In the genomic region with DNA sequence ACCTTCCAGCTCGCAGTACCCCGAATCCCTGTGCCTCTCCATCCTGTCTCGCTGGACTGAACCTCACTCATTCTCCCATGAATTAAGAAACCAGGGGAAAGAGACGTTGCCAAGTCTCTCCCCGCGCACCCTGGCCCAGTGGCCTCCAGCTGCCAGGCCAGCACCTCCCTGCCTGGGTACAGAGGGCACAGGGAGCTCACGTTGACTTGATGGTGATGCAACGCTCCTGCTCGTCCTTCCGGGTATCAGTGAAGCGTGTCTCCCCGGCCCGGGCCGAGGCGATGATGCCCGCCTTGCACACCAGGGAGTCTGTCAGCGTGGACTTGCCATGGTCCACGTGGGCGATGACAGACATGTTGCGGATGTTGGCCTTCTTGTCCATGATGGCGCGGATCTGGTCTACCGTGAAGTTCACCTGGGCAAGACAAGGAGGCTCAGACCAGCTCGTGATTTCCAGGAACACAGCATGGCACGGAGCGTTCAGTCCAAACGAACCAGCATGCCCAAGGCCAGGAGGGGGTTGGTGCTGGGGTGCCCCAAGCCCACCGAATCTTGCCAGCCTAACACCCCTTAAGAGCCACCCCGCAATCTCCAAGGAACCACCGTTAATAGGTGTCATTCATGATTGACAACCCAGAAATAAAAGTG, we compare ENCODE assay signal across 8 cellular contexts. TPM values are rescaled to one million over a fixed set of nuclear protein-coding genes. Genes with fewer than 3 reads are reported as not detected.
DNase-seq lines count a peak whose midpoint lies in the region; ATAC-seq, FAIRE-seq and TF ChIP-seq lines count a peak whose summit lies in the region.

No MANE protein-coding gene starts in this region.

- H3K9ac ChIP-seq in H1 (replicated peaks in 1 of 4; ENCODE audit: extremely low read depth in 1 of 4, low read depth in 3 of 4, low read length in 3 of 4): peak overlapping the region; percentile 95 to 99 (median 98)

- no peak overlapping the region for H3K14ac ChIP-seq in H1 (ENCODE audit: insufficient read length)

- H3K4me1 Mint-ChIP-seq in naive B cell: peaks cover 33 to 63% (median 55%) of the 10 kb centered on the region in 3 donors

- peaks cover 34% of the 10 kb centered on the region for H3K4me1 ChIP-seq in SJSA1 (replicated peaks)
- peaks cover 2 to 16% (median 10%) of the 10 kb centered on the region in 4 experiments for H3K4me1 ChIP-seq in H1 (replicated peaks in 1 of 4; ENCODE audit: control insufficient read depth in 3 of 4, insufficient read depth in 4 of 4, low read length in 3 of 4)

- DNase-seq in activated naive CD4-positive, alpha-beta T cell treated with Interleukin-2 at 50 U/mL for 16 hours: peak; percentile 59
- DNase-seq in activated naive CD4-positive, alpha-beta T cell (lab: John Stamatoyannopoulos, UW): no peak
- no peak for DNase-seq in SJSA1 (ENCODE audit: low read depth in 1 of 2, low spot score in 2 of 2)
- DNase-seq in H1 (ENCODE audit: low read depth in 1 of 2, low spot score in 2 of 2): peak in 1 of 2 experiments; percentile 45
- no peak for DNase-seq in naive B cell
- no peak for DNase-seq in H4 (ENCODE audit: low spot score)

- 0 out of 2 replicates have a peak overlapping the region, but pooled peaks have one; percentile 11 for H2BK12ac ChIP-seq in H1 (ENCODE audit: low read depth, low read length)

- H3K79me2 ChIP-seq in H1 (ENCODE audit: control insufficient read depth in 1 of 2, insufficient read depth in 2 of 2, low read length in 2 of 2): peaks cover 19 to 63% of the 10 kb centered on the region in 2 experiments

- peaks cover 16% of the 10 kb centered on the region for H3K79me1 ChIP-seq in H1 (ENCODE audit: low read depth, low read length)

- peak overlapping the region; percentile 95 for H2BK5ac ChIP-seq in H1 (ENCODE audit: low read depth, low read length)

- H3K23ac ChIP-seq in H1 (ENCODE audit: insufficient read length): peak overlapping the region; percentile 22

- no peak for TF ChIP-seq CTCF in H1 (IDR thresholded peaks at IDR 0.05; ENCODE audit: control extremely low read depth in 1 of 3, insufficient read depth in 1 of 3, low read depth in 1 of 3, low read length in 3 of 3)

- H3K56ac ChIP-seq in H1 (replicated peaks; ENCODE audit: insufficient read length, low read depth, low read length): peak overlapping the region; percentile 89

- H3K27me3 Mint-ChIP-seq in naive B cell: no peaks in the 10 kb centered on the region

- no peak overlapping the region for H3K18ac ChIP-seq in H1 (ENCODE audit: extremely low read depth, low read length)

- H3K23me2 ChIP-seq in H1 (ENCODE audit: low read depth, low read length): peaks cover 8% of the 10 kb centered on the region

- H3K4ac ChIP-seq in H1 (replicated peaks; ENCODE audit: insufficient read length, low read depth, low read length): peak overlapping the region; percentile 12

- CTCF ChIA-PET in H1 (lab: Charles Lee; ENCODE audit: partially characterized antibody): no interaction called here

- 48% methylated on average over 30 of the region's 30 CpGs; no CpG with 5 or more reads in 1 of the 2 experiments for WGBS in H1 (ENCODE audit: extremely low coverage in 1 of 2, insufficient coverage in 1 of 2, insufficient read length in 1 of 2, insufficient replicate concordance in 2 of 2, low coverage in 1 of 2, low lambda C conversion rate in 2 of 2, missing lambda C conversion rate in 1 of 2), 2 experiments

- POLR2A ChIA-PET in H1 (lab: Charles Lee; ENCODE audit: partially characterized antibody): interaction anchor here (0.5 to 12.0 kb wide), 41 partner anchors 8 to 840 kb away, joined by 3 to 870 read pairs (median 5); a partner anchor contains a TSS

- H3K4me3 Mint-ChIP-seq in naive B cell: peak overlapping the region; percentile 83 to 99 (median 98)

- H2AK5ac ChIP-seq in H1 (ENCODE audit: low read depth, low read length): no peak overlapping the region; the same call in 1 of the 2 replicates

- no peak for TF ChIP-seq RAD21 in H1 (IDR thresholded peaks at IDR 0.05 in 1 of 2, conservative IDR thresholded peaks at IDR 0.05 in 1 of 2; ENCODE audit: low read depth in 2 of 2, low read length in 2 of 2)

- peak overlapping the region; percentile 95 to 97 for H3K4me2 ChIP-seq in H1 (ENCODE audit: insufficient read depth in 1 of 2, low read depth in 2 of 2, low read length in 2 of 2)

- no peak for TF ChIP-seq EP300 in H1 (IDR thresholded peaks at IDR 0.05; ENCODE audit: borderline replicate concordance in 1 of 2, low read depth in 2 of 2, low read length in 2 of 2)

- H3K27me3 ChIP-seq in SJSA1 (replicated peaks): no peaks in the 10 kb centered on the region
- H3K27me3 ChIP-seq in H1 (replicated peaks in 1 of 4; ENCODE audit: control insufficient read depth in 3 of 4, extremely low read depth in 1 of 4, insufficient read depth in 3 of 4, low read length in 3 of 4): no peaks in the 10 kb centered on the region

- FAIRE-seq in H1 (lab: Jason Lieb, UNC): no peak

- H3K36me3 Mint-ChIP-seq in naive B cell: peaks cover 5 to 8% of the 10 kb centered on the region in 2 donors

- no peak overlapping the region for H2BK120ac ChIP-seq in H1 (replicated peaks; ENCODE audit: low read depth, low read length)

- no peak; a peak in 1 of 3 replicates for TF ChIP-seq POLR2A in H1 (IDR thresholded peaks at IDR 0.05; ENCODE audit: control extremely low read depth in 1 of 2, low read depth in 2 of 2, low read length in 2 of 2)

- no peak overlapping the region for H4K91ac ChIP-seq in H1 (replicated peaks; ENCODE audit: insufficient read length, low read length)

- H3K9me3 ChIP-seq in SJSA1 (replicated peaks): no peaks in the 10 kb centered on the region
- H3K9me3 ChIP-seq in H1 (ENCODE audit: insufficient read depth in 2 of 2, low read depth in 1 of 2, low read length in 1 of 2): no peaks in the 10 kb centered on the region

- H4K5ac ChIP-seq in H1 (ENCODE audit: insufficient read length, low read depth, low read length): peak overlapping the region; percentile 3

- H3K4me3 ChIP-seq in SJSA1 (peak overlapping the region; percentile 94), H1 (ENCODE audit: extremely low read depth in 1 of 4, insufficient read depth in 2 of 4, low read depth in 3 of 4, low read length in 4 of 4) (peak overlapping the region; percentile 79 to 99 (median 98))

- H2AFZ ChIP-seq in H1 (ENCODE audit: low read length): no peak overlapping the region

- H3K36me3 ChIP-seq in SJSA1: peaks cover 62% of the 10 kb centered on the region
- H3K36me3 ChIP-seq in H1 (ENCODE audit: control insufficient read depth in 2 of 4, insufficient read depth in 4 of 4, low read length in 3 of 4): peaks cover 48 to 56% (median 52%) of the 10 kb centered on the region in 4 experiments

- H2BK15ac ChIP-seq in H1 (ENCODE audit: low read length): no peak overlapping the region

- H4K20me1 ChIP-seq in H1 (replicated peaks in 1 of 2; ENCODE audit: control insufficient read depth in 1 of 2, insufficient read depth in 2 of 2, low read length in 2 of 2): peaks cover 57 to 58% of the 10 kb centered on the region in 2 experiments

- H3K27ac ChIP-seq in SJSA1 (peak overlapping the region; percentile 96), H1 (ENCODE audit: low read depth, low read length) (peak overlapping the region; percentile 84)

- peak overlapping the region; percentile 92 for H4K8ac ChIP-seq in H1 (ENCODE audit: extremely low read depth, insufficient read depth, low read length)

- H3K27ac Mint-ChIP-seq in naive B cell: peak overlapping the region; percentile 96 to 99 (median 98)

- no peak overlapping the region for H2BK20ac ChIP-seq in H1 (ENCODE audit: low read length)

- ATAC-seq in naive B cell (ENCODE audit: low read depth in 2 of 2): no peak
- ATAC-seq in HG03108 (IDR thresholded peaks at IDR 0.05; ENCODE audit: unreplicated experiment): no peak
- ATAC-seq in HG02840 (IDR thresholded peaks at IDR 0.05; ENCODE audit: low FRiP score, unreplicated experiment): no peak

- H3K9me3 Mint-ChIP-seq in naive B cell: peaks cover 0 to 2% (median 0%) of the 10 kb centered on the region in 7 donors

RNA-seq across cellular contexts. Expression of a gene that starts 1.2 kb away (rescaled TPM):
- 1,069 and 1,568 TPM in 2 replicates for total RNA-seq in SJSA1 (2014; rRNA removed; shearing (Covaris generic))
- total RNA-seq in H1 (2021; fragmentation: NEBNext Ultra II Directional; extraction: Animal tissue kit (Norgen Biotek cat#: 25700)): 3,380 and 3,443 TPM in 2 replicates
- polyA plus RNA-seq in H1 (2011; rRNA removed) (1,554 and 2,482 TPM in 2 replicates), naive B cell (ENCODE audit: low read depth in 6 of 6) (100 to 1,000 TPM; 315 to 696 (median 594) TPM)
- 2,432 TPM for polyA plus RNA-seq in H1 (2011; cell fraction: cytosol; rRNA removed)
- 2,476 TPM for polyA plus RNA-seq in H1 (2011; cell fraction: nucleus; rRNA removed)
- polyA plus RNA-seq in H1 (2012, experiment 1 of 2): 3,535 to 4,309 TPM (median 3,652 TPM) in 4 replicates
- 3,970 TPM for polyA plus RNA-seq in H1 (2012, experiment 2 of 2)
- 1,821 TPM for polyA plus RNA-seq in H1 (2013, experiment 1 of 2)
- 1,896 TPM for polyA plus RNA-seq in H1 (2013, experiment 2 of 2)
- 1,497 and 1,567 TPM in 2 replicates for polyA minus RNA-seq in H1 (2011; rRNA and poly(A)+ RNA removed)
- polyA minus RNA-seq in H1 (2011; cell fraction: cytosol; rRNA and poly(A)+ RNA removed): 2,226 TPM
- polyA minus RNA-seq in H1 (2011; cell fraction: nucleus; rRNA and poly(A)+ RNA removed): 1,168 TPM
- 588 and 692 TPM in 2 replicates for total RNA-seq in H4 (2014; rRNA removed; shearing (Covaris generic))

RNA-seq across cellular contexts. Expression of a gene that starts 13.2 kb away (rescaled TPM):
- 151 and 202 TPM in 2 replicates for total RNA-seq in SJSA1 (2014; rRNA removed; shearing (Covaris generic))
- total RNA-seq in H1 (2021; fragmentation: NEBNext Ultra II Directional; extraction: Animal tissue kit (Norgen Biotek cat#: 25700)): 78.1 and 80.8 TPM in 2 replicates
- polyA plus RNA-seq in H1 (2011; rRNA removed): 53.2 and 76.8 TPM in 2 replicates
- 70.8 TPM for polyA plus RNA-seq in H1 (2011; cell fraction: cytosol; rRNA removed)
- polyA plus RNA-seq in H1 (2011; cell fraction: nucleus; rRNA removed): 106 TPM
- polyA plus RNA-seq in H1 (2012, experiment 1 of 2): 67.8 to 88.3 TPM (median 85.3 TPM) in 4 replicates
- polyA plus RNA-seq in H1 (2012, experiment 2 of 2): 51.5 TPM
- polyA plus RNA-seq in H1 (2013, experiment 1 of 2): 41.4 TPM
- 42.2 TPM for polyA plus RNA-seq in H1 (2013, experiment 2 of 2)
- polyA minus RNA-seq in H1 (2011; rRNA and poly(A)+ RNA removed): 29.4 and 48.1 TPM in 2 replicates
- polyA minus RNA-seq in H1 (2011; cell fraction: cytosol; rRNA and poly(A)+ RNA removed): 45.4 TPM
- polyA minus RNA-seq in H1 (2011; cell fraction: nucleus; rRNA and poly(A)+ RNA removed): 29.7 TPM
- polyA plus RNA-seq in naive B cell (ENCODE audit: low read depth in 6 of 6): 10 to 100 TPM in 5 of 6 donors, 1 to 10 TPM in 1; 9.4 to 30.8 (median 20.2) TPM
- 54.5 and 70.3 TPM in 2 replicates for total RNA-seq in H4 (2014; rRNA removed; shearing (Covaris generic))

RNA-seq across cellular contexts. Expression of a gene that starts 23.5 kb away (rescaled TPM):
- total RNA-seq in SJSA1 (2014; rRNA removed; shearing (Covaris generic)): 17.3 and 20.7 TPM in 2 replicates
- 41.4 and 51.4 TPM in 2 replicates for total RNA-seq in H1 (2021; fragmentation: NEBNext Ultra II Directional; extraction: Animal tissue kit (Norgen Biotek cat#: 25700))
- polyA plus RNA-seq in H1 (2011; rRNA removed) (30.2 and 50.9 TPM in 2 replicates), naive B cell (ENCODE audit: low read depth in 6 of 6) (10 to 100 TPM in 1 of 6 donors, 1 to 10 TPM in 5; 5.1 to 12.1 (median 6.1) TPM)
- polyA plus RNA-seq in H1 (2011; cell fraction: cytosol; rRNA removed): 20.8 TPM
- 63.1 TPM for polyA plus RNA-seq in H1 (2011; cell fraction: nucleus; rRNA removed)
- 38.4 to 43.8 TPM (median 41.8 TPM) in 4 replicates for polyA plus RNA-seq in H1 (2012, experiment 1 of 2)
- 41.0 TPM for polyA plus RNA-seq in H1 (2012, experiment 2 of 2)
- polyA plus RNA-seq in H1 (2013, experiment 1 of 2): 50.9 TPM
- 51.6 TPM for polyA plus RNA-seq in H1 (2013, experiment 2 of 2)
- 15.1 and 22.0 TPM in 2 replicates for polyA minus RNA-seq in H1 (2011; rRNA and poly(A)+ RNA removed)
- 18.9 TPM for polyA minus RNA-seq in H1 (2011; cell fraction: cytosol; rRNA and poly(A)+ RNA removed)
- polyA minus RNA-seq in H1 (2011; cell fraction: nucleus; rRNA and poly(A)+ RNA removed): 25.7 TPM
- 5.7 and 9.9 TPM in 2 replicates for total RNA-seq in H4 (2014; rRNA removed; shearing (Covaris generic))

RNA-seq across cellular contexts. Expression of a gene that starts 51.2 kb away (rescaled TPM):
- not detected in 2 replicates for total RNA-seq in SJSA1 (2014; rRNA removed; shearing (Covaris generic))
- 86.2 and 87.4 TPM in 2 replicates for total RNA-seq in H1 (2021; fragmentation: NEBNext Ultra II Directional; extraction: Animal tissue kit (Norgen Biotek cat#: 25700))
- 206 and 227 TPM in 2 replicates for polyA plus RNA-seq in H1 (2011; rRNA removed)
- polyA plus RNA-seq in H1 (2011; cell fraction: cytosol; rRNA removed): 162 TPM
- 147 TPM for polyA plus RNA-seq in H1 (2011; cell fraction: nucleus; rRNA removed)
- 91.2 to 153 TPM (median 146 TPM) in 4 replicates for polyA plus RNA-seq in H1 (2012, experiment 1 of 2)
- 175 TPM for polyA plus RNA-seq in H1 (2012, experiment 2 of 2)
- polyA plus RNA-seq in H1 (2013, experiment 1 of 2): 74.9 TPM
- polyA plus RNA-seq in H1 (2013, experiment 2 of 2): 74.3 TPM
- polyA minus RNA-seq in H1 (2011; rRNA and poly(A)+ RNA removed): 24.2 and 37.1 TPM in 2 replicates
- 54.2 TPM for polyA minus RNA-seq in H1 (2011; cell fraction: cytosol; rRNA and poly(A)+ RNA removed)
- polyA minus RNA-seq in H1 (2011; cell fraction: nucleus; rRNA and poly(A)+ RNA removed): 39.7 TPM
- polyA plus RNA-seq in naive B cell (ENCODE audit: low read depth in 6 of 6): not detected
- total RNA-seq in H4 (2014; rRNA removed; shearing (Covaris generic)): not detected in 2 replicates
